Comparison of ENCODE assay signal across 15 cellular contexts in genomic region chr1:194227157-194227556, GRCh38.
DNase-seq lines count a peak whose midpoint lies in the region; ATAC-seq, FAIRE-seq and TF ChIP-seq lines count a peak whose summit lies in the region.
"Had no signal": no experiment of that assay in that cellular context is flagged by ENCODE, and none has a peak within 500 bp of the region (broad histone marks: within the 10 kb centered on the region; RNA-seq: fewer than 3 reads in every experiment).

No MANE protein-coding gene starts in this region.

- CTCF ChIA-PET in endothelial cell of umbilical vein (lab: Charles Lee) = no interaction called here

- TF ChIP-seq CTCF in endothelial cell of umbilical vein (IDR thresholded peaks at IDR 0.05; ENCODE audit: extremely low read depth in 1 of 2, insufficient read depth in 1 of 2, low read depth in 1 of 2, low read length in 2 of 2) = no peak
- TF ChIP-seq CTCF in dorsolateral prefrontal cortex (IDR thresholded peaks at IDR 0.05 in 54 of 56, conservative IDR thresholded peaks at IDR 0.05 in 2 of 56; ENCODE audit: low read depth in 1 of 56, partially characterized antibody in 56 of 56) = no peak

- no peak for FAIRE-seq in endothelial cell of umbilical vein (lab: Jason Lieb, UNC)

- dilution Hi-C loops in endothelial cell of umbilical vein (cut with MboI; ENCODE audit: extremely low pct_ligation_motif_present, low sequenced_read_pairs) = no loop called here

- TF ChIP-seq POLR2A in endothelial cell of umbilical vein (IDR thresholded peaks at IDR 0.05; ENCODE audit: low read depth, low read length) = no peak

- no peak overlapping the region for H3K4me3 ChIP-seq in endothelial cell of umbilical vein (replicated peaks in 1 of 3; ENCODE audit: insufficient read depth in 1 of 3, low read depth in 1 of 3, low read length in 3 of 3)
- H3K4me3 ChIP-seq in dorsolateral prefrontal cortex = no peak overlapping the region
- H3K4me3 ChIP-seq: BLaER1, SJSA1 had no signal

- H2AFZ ChIP-seq in endothelial cell of umbilical vein (ENCODE audit: low read depth, low read length) = no peak overlapping the region

- no peaks in the 10 kb centered on the region for H3K9me1 ChIP-seq in endothelial cell of umbilical vein (replicated peaks; ENCODE audit: control insufficient read depth, extremely low read depth, insufficient read depth, low read length)

- H3K4me1 ChIP-seq in endothelial cell of umbilical vein (ENCODE audit: control insufficient read depth, extremely low read depth, insufficient read depth, low read length) = no peaks in the 10 kb centered on the region
- H3K4me1 ChIP-seq: SJSA1 had no signal

- no TSS peak for BruUV-seq in endothelial cell of umbilical vein (replicated peaks; lab: Mats Ljungman, UMichigan)

- H3K79me2 ChIP-seq in endothelial cell of umbilical vein (ENCODE audit: control insufficient read depth, insufficient read depth, low read length) = no peaks in the 10 kb centered on the region

- no peak overlapping the region for H3K27ac ChIP-seq in endothelial cell of umbilical vein (ENCODE audit: insufficient read depth, low read depth, low read length)
- no peak overlapping the region for H3K27ac ChIP-seq in dorsolateral prefrontal cortex
- H3K27ac ChIP-seq: BLaER1, SJSA1 had no signal

- no peaks in the 10 kb centered on the region for H4K20me1 ChIP-seq in endothelial cell of umbilical vein (replicated peaks; ENCODE audit: control insufficient read depth, extremely low read depth, insufficient read depth, low read length)
- H4K20me1 ChIP-seq: BLaER1 had no signal

- POLR2A ChIA-PET in endothelial cell of umbilical vein (lab: Charles Lee) = no interaction called here

- intact Hi-C loops in endothelial cell of umbilical vein (cut with micrococcal nuclease) (no loop called here), dorsolateral prefrontal cortex (cut with DNase I) (no loop called here)

- DNase-seq in NCI-H146 (lab: John Stamatoyannopoulos, UW) (peak; percentile 13), NCI-H146 treated with DMSO at 0.1 percent for 48 hours (lab: John Stamatoyannopoulos, UW; ENCODE audit: unreplicated experiment) (no peak), RKO (ENCODE audit: low spot score) (peak; percentile 37), endothelial cell of umbilical vein (ENCODE audit: low read depth, low spot score) (peak; percentile 3), renal cortical epithelial cell (ENCODE audit: low read depth) (peak; percentile 23), NCI-H1092 (lab: John Stamatoyannopoulos, UW) (no peak), dorsolateral prefrontal cortex (no peak)
- DNase-seq: 8988T; CD8-positive, alpha-beta memory T cell; EL; NCI-H1105; NCI-H2227 treated with DMSO at 0.1 percent for 48 hours had no signal

- H3K27me3 ChIP-seq in endothelial cell of umbilical vein (ENCODE audit: control insufficient read depth in 2 of 2, insufficient read depth in 2 of 2, low read length in 2 of 2) = no peaks in the 10 kb centered on the region
- no peaks in the 10 kb centered on the region for H3K27me3 ChIP-seq in dorsolateral prefrontal cortex
- H3K27me3 ChIP-seq: BLaER1, SJSA1 had no signal

- H3K4me2 ChIP-seq in endothelial cell of umbilical vein (ENCODE audit: insufficient read depth, low read length) = no peak overlapping the region

- no peak overlapping the region for H3K9ac ChIP-seq in endothelial cell of umbilical vein (replicated peaks; ENCODE audit: extremely low read depth, insufficient read depth, low read length)
- H3K9ac ChIP-seq: BLaER1 had no signal

- no peak for ATAC-seq in HG03108 (IDR thresholded peaks at IDR 0.05; ENCODE audit: unreplicated experiment)

- no peaks in the 10 kb centered on the region for H3K9me3 ChIP-seq in endothelial cell of umbilical vein (replicated peaks; ENCODE audit: control insufficient read depth, insufficient read depth, low read length)
- H3K9me3 ChIP-seq: SJSA1 had no signal

- no peaks in the 10 kb centered on the region for H3K36me3 ChIP-seq in endothelial cell of umbilical vein (ENCODE audit: control insufficient read depth in 2 of 2, extremely low read depth in 1 of 2, insufficient read depth in 2 of 2, low read length in 2 of 2)
- H3K36me3 ChIP-seq: BLaER1, SJSA1 had no signal

TF ChIP-seq in endothelial cell of umbilical vein, 7 proteins besides CTCF, POLR2A, EP300 and RAD21:
- TF ChIP-seq POLR2AphosphoS5 (IDR thresholded peaks at IDR 0.05; ENCODE audit: insufficient read depth, low read depth, low read length) = no peak
- TF ChIP-seq, protein P1, sequence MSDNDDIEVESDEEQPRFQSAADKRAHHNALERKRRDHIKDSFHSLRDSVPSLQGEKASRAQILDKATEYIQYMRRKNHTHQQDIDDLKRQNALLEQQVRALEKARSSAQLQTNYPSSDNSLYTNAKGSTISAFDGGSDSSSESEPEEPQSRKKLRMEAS (IDR thresholded peaks at IDR 0.05; ENCODE audit: insufficient read depth, insufficient read length) = no peak
- TF ChIP-seq GATA2 (IDR thresholded peaks at IDR 0.05; ENCODE audit: insufficient read depth, insufficient read length, low read depth, low read length) = no peak
- no peak for TF ChIP-seq FOS (IDR thresholded peaks at IDR 0.05; ENCODE audit: borderline replicate concordance, insufficient read depth, low read length)
- no peak for TF ChIP-seq MYC (IDR thresholded peaks at IDR 0.05; ENCODE audit: low read depth, low read length)
- TF ChIP-seq JUN (IDR thresholded peaks at IDR 0.05; ENCODE audit: borderline replicate concordance, insufficient read depth, insufficient read length, low read depth) = no peak
- TF ChIP-seq EZH2 (IDR thresholded peaks at IDR 0.05; ENCODE audit: borderline replicate concordance, low read depth, low read length, severe bottlenecking) = no peak

Comparison
In these comparisons a context has a peak if more than half of its experiments do, and no peak if none do; other contexts are left out.
1. DNase-seq: peak in NCI-H146 (single experiment), RKO (single experiment), endothelial cell of umbilical vein (single experiment) and renal cortical epithelial cell (single experiment); none in NCI-H146 treated with DMSO at 0.1 percent for 48 hours (single experiment), NCI-H1092 (single experiment) and dorsolateral prefrontal cortex (0 of 10).